20 cellular contexts compared by ENCODE assay signal in the genomic region with DNA sequence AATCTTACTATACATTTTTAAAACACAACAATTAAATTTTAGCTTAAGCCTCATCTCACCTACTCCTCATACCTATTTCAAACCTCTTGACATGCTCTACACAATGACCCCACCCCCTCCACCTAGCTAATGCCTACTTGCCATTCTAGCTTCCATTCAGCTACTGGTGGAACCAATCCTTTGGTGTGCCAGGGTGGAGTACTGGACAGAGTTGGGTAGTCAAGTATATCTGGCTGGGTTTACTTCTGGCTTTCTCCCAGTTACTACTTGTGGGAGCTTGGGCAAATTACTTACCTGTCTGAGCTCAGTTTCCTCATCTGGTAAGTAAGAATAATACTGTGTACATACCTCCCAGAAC. TPM values are rescaled to one million over a fixed set of nuclear protein-coding genes. Genes with fewer than 3 reads are reported as not detected.
DNase-seq lines count a peak whose midpoint lies in the region; ATAC-seq and TF ChIP-seq lines count a peak whose summit lies in the region.
"Had no signal": no experiment of that assay in that cellular context is flagged by ENCODE, and none has a peak within 500 bp of the region (broad histone marks: within the 10 kb centered on the region; RNA-seq: fewer than 3 reads in every experiment).

No MANE protein-coding gene starts in this region.

- H3K9me3 ChIP-seq in left ventricle myocardium inferior (replicated peaks) = no peaks in the 10 kb centered on the region
- H3K9me3 ChIP-seq in mucosa of rectum (ENCODE audit: control insufficient read depth in 2 of 2, low read length in 2 of 2) = no peaks in the 10 kb centered on the region
- no peaks in the 10 kb centered on the region for H3K9me3 ChIP-seq in subcutaneous abdominal adipose tissue (ENCODE audit: control insufficient read depth in 5 of 5, low read length in 5 of 5)
- H3K9me3 ChIP-seq: A549; BLaER1 treated with 17β-estradiol and CSF1 and Interleukin-3, amounts not matched to agents 10 nM and 100 nM had no signal

- no peak for TF ChIP-seq CTCF in left ventricle myocardium inferior (IDR thresholded peaks at IDR 0.05; ENCODE audit: borderline replicate concordance)
- no peak for TF ChIP-seq CTCF in coronary artery (IDR thresholded peaks at IDR 0.05)

- peak overlapping the region; percentile 59 for H3K27ac ChIP-seq in left ventricle myocardium inferior (replicated peaks)
- H3K27ac ChIP-seq in coronary artery = peak overlapping the region in 1 of 2 donors; percentile 4
- peak overlapping the region; percentile 67 to 75 for H3K27ac ChIP-seq in mucosa of rectum (ENCODE audit: low read depth in 2 of 2, low read length in 2 of 2)
- peak overlapping the region; percentile 90 for H3K27ac ChIP-seq in subcutaneous abdominal adipose tissue (ENCODE audit: low read depth, low read length)
- H3K27ac ChIP-seq: A549; BLaER1 treated with 17β-estradiol and CSF1 and Interleukin-3, amounts not matched to agents 10 nM and 100 nM; KMS-11; PC-9 had no signal

- H3K36me3 ChIP-seq in left ventricle myocardium inferior = no peaks in the 10 kb centered on the region
- H3K36me3 ChIP-seq in mucosa of rectum (ENCODE audit: control insufficient read depth in 2 of 2, insufficient read depth in 2 of 2, low read length in 2 of 2) = no peaks in the 10 kb centered on the region
- no peaks in the 10 kb centered on the region for H3K36me3 ChIP-seq in subcutaneous abdominal adipose tissue (ENCODE audit: control insufficient read depth in 5 of 5, insufficient read depth in 5 of 5, low read length in 5 of 5)
- H3K36me3 ChIP-seq: BLaER1 treated with 17β-estradiol and CSF1 and Interleukin-3, amounts not matched to agents 10 nM and 100 nM had no signal

- no peaks in the 10 kb centered on the region for H3K27me3 ChIP-seq in left ventricle myocardium inferior (ENCODE audit: low read depth)
- no peaks in the 10 kb centered on the region for H3K27me3 ChIP-seq in mucosa of rectum (ENCODE audit: control insufficient read depth in 2 of 2, insufficient read depth in 2 of 2, low read length in 2 of 2)
- no peaks in the 10 kb centered on the region for H3K27me3 ChIP-seq in subcutaneous abdominal adipose tissue (ENCODE audit: control insufficient read depth in 5 of 5, insufficient read depth in 4 of 5, low read length in 5 of 5)
- H3K27me3 ChIP-seq: BLaER1 treated with 17β-estradiol and CSF1 and Interleukin-3, amounts not matched to agents 10 nM and 100 nM had no signal

- H3K9ac ChIP-seq in mucosa of rectum (ENCODE audit: low read depth in 1 of 2, low read length in 2 of 2) = no peak overlapping the region
- peak overlapping the region in 1 of 5 donors; percentile 68 for H3K9ac ChIP-seq in subcutaneous abdominal adipose tissue (ENCODE audit: low read length in 5 of 5)
- H3K9ac ChIP-seq: BLaER1 treated with 17β-estradiol and CSF1 and Interleukin-3, amounts not matched to agents 10 nM and 100 nM; KMS-11 had no signal

- no peak overlapping the region for H3K4me3 ChIP-seq in left ventricle myocardium inferior
- H3K4me3 ChIP-seq in coronary artery = peak overlapping the region; percentile 28
- peak overlapping the region; percentile 20 to 48 for H3K4me3 ChIP-seq in mucosa of rectum (ENCODE audit: low read length in 2 of 2)
- no peak overlapping the region for H3K4me3 ChIP-seq in subcutaneous abdominal adipose tissue (ENCODE audit: low read depth in 1 of 5, low read length in 5 of 5)
- H3K4me3 ChIP-seq: A549; BLaER1 treated with 17β-estradiol and CSF1 and Interleukin-3, amounts not matched to agents 10 nM and 100 nM; PC-9 had no signal

- DNase-seq in left ventricle myocardium inferior (no peak), left cardiac atrium (no peak), coronary artery (ENCODE audit: low spot score) (no peak), dermis blood vessel endothelial cell (no peak)
- DNase-seq in stimulated activated CD4-positive, alpha-beta T cell treated with anti-CD3 and anti-CD28 coated beads, Interleukin-4, amount 100 ng/mL, for 4 hours = no peak
- DNase-seq: DMS79 treated with DMSO at 0.1 percent for 48 hours, H9, NCI-H1048, NCI-H1436 treated with DMSO at 0.1 percent for 48 hours, NCI-H2029 treated with DMSO at 0.1 percent for 48 hours, NCI-H2171 treated with DMSO at 0.1 percent for 48 hours, NCI-H446 treated with DMSO at 0.1 percent for 48 hours, NCI-H774, PC-9 had no signal

- intact Hi-C loops in left ventricle myocardium inferior (cut with micrococcal nuclease) = no loop called here
- intact Hi-C loops in left cardiac atrium (cut with DNase I) = loop anchor here in 1 of 2 donors (10.0 kb wide), 1 partner anchor 66 kb away; no protein-coding TSS in a partner anchor

- no peak for ATAC-seq in left cardiac atrium
- no peak for ATAC-seq in HG03469 (IDR thresholded peaks at IDR 0.05; ENCODE audit: unreplicated experiment)
- ATAC-seq: A549 had no signal

- H3K4me1 ChIP-seq in left ventricle myocardium inferior (peaks cover 82% of the 10 kb centered on the region), mucosa of rectum (ENCODE audit: control insufficient read depth in 2 of 2, insufficient read depth in 2 of 2, low read length in 2 of 2) (peaks cover 26 to 44% of the 10 kb centered on the region in 2 donors), subcutaneous abdominal adipose tissue (ENCODE audit: control insufficient read depth in 5 of 5, insufficient read depth in 5 of 5, low read length in 5 of 5) (peaks cover 3 to 52% (median 48%) of the 10 kb centered on the region in 5 donors)
- H3K4me1 ChIP-seq: BLaER1 treated with 17β-estradiol and CSF1 and Interleukin-3, amounts not matched to agents 10 nM and 100 nM had no signal

RNA-seq across cellular contexts. Expression of gene PLPP1, which starts 24.3 kb away (rescaled TPM):
- total RNA-seq in left ventricle myocardium inferior (72.6 TPM), left cardiac atrium (10 to 100 TPM; 56.8 to 87.8 TPM), dermis blood vessel endothelial cell (124 and 293 TPM in 2 replicates)

Comparison
In these comparisons a context has a peak if more than half of its experiments do, and no peak if none do; other contexts are left out.
1. H3K4me3 ChIP-seq: peak in coronary artery (single experiment) and mucosa of rectum (2 of 2); none in left ventricle myocardium inferior (single experiment) and subcutaneous abdominal adipose tissue (0 of 5).